Comparison of ENCODE assay signal across 1 cellular context in the genomic region with DNA sequence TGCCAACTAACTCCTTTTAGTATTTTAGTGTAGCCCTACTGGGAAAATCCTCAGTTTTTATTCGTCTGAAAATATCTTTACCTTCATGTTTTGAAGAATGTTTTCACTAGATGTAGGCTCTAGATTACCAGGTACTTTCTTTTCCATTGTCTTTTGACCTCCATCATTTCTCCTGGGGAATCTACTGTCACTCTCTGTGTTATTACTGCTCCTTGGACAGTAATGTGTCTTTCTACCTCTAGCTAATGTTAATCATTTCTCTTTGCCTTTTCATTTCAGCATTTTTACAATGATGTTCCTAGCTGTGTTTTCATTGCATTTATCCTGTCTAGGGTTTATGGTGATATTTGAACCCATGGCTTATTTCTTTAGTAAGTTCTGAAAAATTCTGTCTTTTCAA.
A peak's percentile ranks its signal among the peaks of the same experiment; 100 is the strongest.
TF ChIP-seq lines count a peak whose summit lies in the region.

No MANE protein-coding gene starts in this region.

TF ChIP-seq in HepG2, 621 proteins besides CTCF, POLR2A, EP300 and RAD21 (continued from another document):
- peak; percentile 98 for TF ChIP-seq ZNF317 (CRISPR knock-in tag; IDR thresholded peaks at IDR 0.05)
